ENCODE assay signal across 9 cellular contexts in the genomic region with DNA sequence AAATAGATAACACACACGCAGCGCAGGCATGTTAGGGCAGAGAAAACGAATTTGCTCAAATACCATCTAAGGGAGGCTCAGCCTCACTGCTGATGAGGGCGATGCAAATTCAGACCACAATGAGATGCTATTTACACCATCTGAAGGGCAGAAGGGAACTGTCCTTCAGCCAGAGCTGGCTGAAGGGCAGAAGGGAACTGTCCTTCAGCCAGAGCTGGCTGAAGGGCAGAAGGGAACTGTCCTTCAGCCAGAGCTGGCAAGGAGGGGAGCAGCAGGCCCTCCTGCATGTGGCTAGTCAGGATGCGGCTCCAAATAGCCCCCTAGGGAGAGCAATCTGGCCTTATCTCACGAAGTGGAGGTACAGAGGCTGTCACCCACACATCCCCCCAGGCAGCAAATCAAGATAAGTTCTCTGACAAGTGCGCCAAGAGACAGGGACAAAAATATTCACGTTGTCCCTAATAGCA. TPM values are rescaled to one million over a fixed set of nuclear protein-coding genes. Genes with fewer than 3 reads are reported as not detected.
DNase-seq lines count a peak whose midpoint lies in the region; ATAC-seq and TF ChIP-seq lines count a peak whose summit lies in the region.
"Had no signal": no experiment of that assay in that cellular context is flagged by ENCODE, and none has a peak within 500 bp of the region (broad histone marks: within the 10 kb centered on the region; RNA-seq: fewer than 3 reads in every experiment).

No MANE protein-coding gene starts in this region.

- no peaks in the 10 kb centered on the region for H3K27me3 Mint-ChIP-seq in dendritic cell treated with granulocyte-macrophage colony-stimulating factor and Interleukin-4, amounts not matched to agents 40 ng/mL and 50 ng/mL, for 4 days
- no peaks in the 10 kb centered on the region for H3K27me3 Mint-ChIP-seq in neural crest cell (ENCODE audit: low read depth)

- no peak for TF ChIP-seq RAD21 in Ishikawa (IDR thresholded peaks at IDR 0.05; ENCODE audit: low read depth)

- peak; percentile 66 for ATAC-seq in GM21515 (IDR thresholded peaks at IDR 0.05; ENCODE audit: unreplicated experiment)

- no peaks in the 10 kb centered on the region for H3K27me3 ChIP-seq in GM06990 (replicated peaks; ENCODE audit: control insufficient read depth, insufficient read depth, low read length)

- H3K4me3 Mint-ChIP-seq in dendritic cell treated with granulocyte-macrophage colony-stimulating factor and Interleukin-4, amounts not matched to agents 40 ng/mL and 50 ng/mL, for 4 days, result peak overlapping the region; percentile 65
- peak overlapping the region; percentile 43 for H3K4me3 Mint-ChIP-seq in neural crest cell

- H3K4me3 ChIP-seq in GM06990 (replicated peaks; ENCODE audit: low read depth, low read length), result peak overlapping the region; percentile 74

- DNase-seq in GM06990 (ENCODE audit: extremely low read depth, insufficient read length) (no peak), neural crest cell (ENCODE audit: low read depth, low spot score) (no peak), medulla oblongata (ENCODE audit: extremely low spot score) (no peak), NCI-H1092 (lab: John Stamatoyannopoulos, UW) (no peak), NCI-H1048 (lab: John Stamatoyannopoulos, UW) (no peak)

- TF ChIP-seq CTCF in GM06990 (IDR thresholded peaks at IDR 0.05; ENCODE audit: insufficient read depth, low read length, poor library complexity, severe bottlenecking), result no peak
- TF ChIP-seq CTCF in neural crest cell (conservative IDR thresholded peaks at IDR 0.05), result no peak

- no peaks in the 10 kb centered on the region for H3K36me3 Mint-ChIP-seq in dendritic cell treated with granulocyte-macrophage colony-stimulating factor and Interleukin-4, amounts not matched to agents 40 ng/mL and 50 ng/mL, for 4 days (ENCODE audit: low read depth)
- H3K36me3 Mint-ChIP-seq in neural crest cell (ENCODE audit: low read depth), result no peaks in the 10 kb centered on the region

- H3K4me1 Mint-ChIP-seq in dendritic cell treated with granulocyte-macrophage colony-stimulating factor and Interleukin-4, amounts not matched to agents 40 ng/mL and 50 ng/mL, for 4 days (ENCODE audit: low read depth), result peaks cover 60% of the 10 kb centered on the region
- peaks cover 9% of the 10 kb centered on the region for H3K4me1 Mint-ChIP-seq in neural crest cell

- H3K9me3 Mint-ChIP-seq in dendritic cell treated with granulocyte-macrophage colony-stimulating factor and Interleukin-4, amounts not matched to agents 40 ng/mL and 50 ng/mL, for 4 days, result no peaks in the 10 kb centered on the region
- H3K9me3 Mint-ChIP-seq in neural crest cell, result no peaks in the 10 kb centered on the region

- no peak for TF ChIP-seq EP300 in Ishikawa (IDR thresholded peaks at IDR 0.05; ENCODE audit: borderline replicate concordance)

- peak overlapping the region; percentile 92 for H3K27ac Mint-ChIP-seq in dendritic cell treated with granulocyte-macrophage colony-stimulating factor and Interleukin-4, amounts not matched to agents 40 ng/mL and 50 ng/mL, for 4 days
- no peak overlapping the region for H3K27ac Mint-ChIP-seq in neural crest cell (ENCODE audit: unreplicated experiment)

- H3K36me3 ChIP-seq in GM06990 (ENCODE audit: control insufficient read depth, insufficient read depth, low read length), result no peaks in the 10 kb centered on the region

- intact Hi-C loops in dendritic cell treated with granulocyte-macrophage colony-stimulating factor and Interleukin-4, amounts not matched to agents 40 ng/mL and 50 ng/mL, for 4 days (cut with micrococcal nuclease), result no loop called here

TF ChIP-seq in Ishikawa, 13 proteins besides CTCF, POLR2A, EP300 and RAD21:
- TF ChIP-seq, protein P1, sequence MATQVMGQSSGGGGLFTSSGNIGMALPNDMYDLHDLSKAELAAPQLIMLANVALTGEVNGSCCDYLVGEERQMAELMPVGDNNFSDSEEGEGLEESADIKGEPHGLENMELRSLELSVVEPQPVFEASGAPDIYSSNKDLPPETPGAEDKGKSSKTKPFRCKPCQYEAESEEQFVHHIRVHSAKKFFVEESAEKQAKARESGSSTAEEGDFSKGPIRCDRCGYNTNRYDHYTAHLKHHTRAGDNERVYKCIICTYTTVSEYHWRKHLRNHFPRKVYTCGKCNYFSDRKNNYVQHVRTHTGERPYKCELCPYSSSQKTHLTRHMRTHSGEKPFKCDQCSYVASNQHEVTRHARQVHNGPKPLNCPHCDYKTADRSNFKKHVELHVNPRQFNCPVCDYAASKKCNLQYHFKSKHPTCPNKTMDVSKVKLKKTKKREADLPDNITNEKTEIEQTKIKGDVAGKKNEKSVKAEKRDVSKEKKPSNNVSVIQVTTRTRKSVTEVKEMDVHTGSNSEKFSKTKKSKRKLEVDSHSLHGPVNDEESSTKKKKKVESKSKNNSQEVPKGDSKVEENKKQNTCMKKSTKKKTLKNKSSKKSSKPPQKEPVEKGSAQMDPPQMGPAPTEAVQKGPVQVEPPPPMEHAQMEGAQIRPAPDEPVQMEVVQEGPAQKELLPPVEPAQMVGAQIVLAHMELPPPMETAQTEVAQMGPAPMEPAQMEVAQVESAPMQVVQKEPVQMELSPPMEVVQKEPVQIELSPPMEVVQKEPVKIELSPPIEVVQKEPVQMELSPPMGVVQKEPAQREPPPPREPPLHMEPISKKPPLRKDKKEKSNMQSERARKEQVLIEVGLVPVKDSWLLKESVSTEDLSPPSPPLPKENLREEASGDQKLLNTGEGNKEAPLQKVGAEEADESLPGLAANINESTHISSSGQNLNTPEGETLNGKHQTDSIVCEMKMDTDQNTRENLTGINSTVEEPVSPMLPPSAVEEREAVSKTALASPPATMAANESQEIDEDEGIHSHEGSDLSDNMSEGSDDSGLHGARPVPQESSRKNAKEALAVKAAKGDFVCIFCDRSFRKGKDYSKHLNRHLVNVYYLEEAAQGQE (IDR thresholded peaks at IDR 0.05; ENCODE audit: low read depth), result peak; percentile 35; the same call in 1 of the 2 replicates
- TF ChIP-seq YY1 (IDR thresholded peaks at IDR 0.05; ENCODE audit: low read depth) (no peak), TCF12 (IDR thresholded peaks at IDR 0.05; ENCODE audit: low read depth) (no peak), CREB1 (IDR thresholded peaks at IDR 0.05; ENCODE audit: low read depth) (no peak)
TF ChIP-seq in Ishikawa: peak in this region for 1.

RNA-seq across cellular contexts. Expression of a gene that starts 7.5 kb away (rescaled TPM):
- total RNA-seq in neural crest cell, result 34.5 and 36.0 TPM in 2 replicates

RNA-seq across cellular contexts. Expression of a gene that starts 22.5 kb away (rescaled TPM):
- not detected in 2 replicates for total RNA-seq in neural crest cell
- total RNA-seq: LHCN-M2 had no signal

RNA-seq across cellular contexts. Expression of a gene that starts 25.4 kb away (rescaled TPM):
- 197 and 205 TPM in 2 replicates for total RNA-seq in neural crest cell

RNA-seq across cellular contexts. Expression of a gene that starts 48.1 kb away (rescaled TPM):
- 0.16 and 0.50 TPM in 2 replicates for total RNA-seq in neural crest cell

RNA-seq across cellular contexts. Expression of a gene that starts 48.3 kb away (rescaled TPM):
- total RNA-seq in neural crest cell, result not detected in 2 replicates
- total RNA-seq: LHCN-M2 had no signal
